14 cellular contexts compared by ENCODE assay signal in genomic region chr6:105780146-105780860, GRCh38.
DNase-seq lines count a peak whose midpoint lies in the region; ATAC-seq and TF ChIP-seq lines count a peak whose summit lies in the region.
"Had no signal": no experiment of that assay in that cellular context is flagged by ENCODE, and none has a peak within 500 bp of the region (broad histone marks: within the 10 kb centered on the region; RNA-seq: fewer than 3 reads in every experiment).

No MANE protein-coding gene starts in this region.

- H3K4me3 ChIP-seq in PC-3 (ENCODE audit: low read length), result no peak overlapping the region
- no peak overlapping the region for H3K4me3 ChIP-seq in left ventricle myocardium inferior
- H3K4me3 ChIP-seq: lung had no signal

- H3K36me3 ChIP-seq in PC-3 (ENCODE audit: low read depth, low read length) (no peaks in the 10 kb centered on the region), left ventricle myocardium inferior (no peaks in the 10 kb centered on the region)

- no peaks in the 10 kb centered on the region for H3F3A ChIP-seq in PC-3 (ENCODE audit: low read length, unreplicated experiment)

- CTCF ChIA-PET in PC-3 (lab: Charles Lee), result no interaction called here

- no peaks in the 10 kb centered on the region for H3K79me2 ChIP-seq in PC-3 (ENCODE audit: low read length)

- ATAC-seq in GM21381 (IDR thresholded peaks at IDR 0.05; ENCODE audit: unreplicated experiment) (peak; percentile 72), PC-3 (no peak), HG03565 (IDR thresholded peaks at IDR 0.05; ENCODE audit: unreplicated experiment) (no peak)
- ATAC-seq: stimulated activated naive CD8-positive, alpha-beta T cell treated with anti-CD3 and anti-CD28 coated beads, Interleukin-15, amount 100 ng/mL, for 72 hours had no signal

- TF ChIP-seq CTCF in PC-3 (conservative IDR thresholded peaks at IDR 0.05; ENCODE audit: low read depth, low read length), result no peak
- no peak for TF ChIP-seq CTCF in left ventricle myocardium inferior (IDR thresholded peaks at IDR 0.05; ENCODE audit: borderline replicate concordance)

- intact Hi-C loops in PC-3 (cut with micrococcal nuclease), result no loop called here
- intact Hi-C loops in left ventricle myocardium inferior (cut with micrococcal nuclease), result no loop called here

- no TSS peak for BruUV-seq in PC-3 (replicated peaks; lab: Mats Ljungman, UMichigan)

- no peak overlapping the region for H3K9ac ChIP-seq in PC-3 (ENCODE audit: low read length)

- peaks cover 8% of the 10 kb centered on the region; the same call in 1 of the 2 replicates for H3K4me1 ChIP-seq in PC-3 (ENCODE audit: insufficient read depth, low read length)
- no peaks in the 10 kb centered on the region for H3K4me1 ChIP-seq in left ventricle myocardium inferior

- H3K4me2 ChIP-seq in PC-3 (ENCODE audit: low read length), result no peak overlapping the region

- H4K20me1 ChIP-seq in PC-3 (ENCODE audit: low read length), result no peaks in the 10 kb centered on the region

- no peaks in the 10 kb centered on the region for H3K9me3 ChIP-seq in PC-3 (ENCODE audit: low read length)
- H3K9me3 ChIP-seq in left ventricle myocardium inferior (replicated peaks), result peaks cover 12% of the 10 kb centered on the region

- POLR2A ChIA-PET in PC-3 (lab: Charles Lee; ENCODE audit: unreplicated experiment), result no interaction called here

- no peaks in the 10 kb centered on the region for H3K9me2 ChIP-seq in PC-3 (replicated peaks; ENCODE audit: low read length)

- H3K27me3 ChIP-seq in PC-3 (ENCODE audit: low read length), result no peaks in the 10 kb centered on the region
- H3K27me3 ChIP-seq in left ventricle myocardium inferior (ENCODE audit: low read depth), result no peaks in the 10 kb centered on the region

- H3K27ac ChIP-seq in PC-3 (ENCODE audit: low read length) (0 out of 2 replicates have a peak overlapping the region, but pooled peaks have one; percentile 5), left ventricle myocardium inferior (replicated peaks) (no peak overlapping the region)

- no peak overlapping the region for H2AFZ ChIP-seq in PC-3 (ENCODE audit: low read length)

- peak; percentile 33 for DNase-seq in AG08396 (ENCODE audit: low spot score)
- peak; percentile 39 for DNase-seq in PC-3
- peak; percentile 18 for DNase-seq in iris pigment epithelial cell (ENCODE audit: low read depth)
- DNase-seq in activated gamma-delta T cell (lab: John Stamatoyannopoulos, UW), result no peak
- no peak for DNase-seq in anterior cingulate cortex (lab: John Stamatoyannopoulos, UW)
- no peak for DNase-seq in left ventricle myocardium inferior
- DNase-seq: NCI-H1048; NCI-H774; posterior cingulate gyrus; stimulated activated CD4-positive, alpha-beta T cell treated with anti-CD3 and anti-CD28 coated beads, Interleukin-4, amount 100 ng/mL, for 1 hour; stimulated activated naive CD8-positive, alpha-beta T cell treated with anti-CD3 and anti-CD28 coated beads, Interleukin-15, amount 100 ng/mL, for 72 hours had no signal

Comparison
In these comparisons a context has a peak if more than half of its experiments do, and no peak if none do; other contexts are left out.
1. DNase-seq: peak in AG08396 (single experiment), PC-3 (single experiment) and iris pigment epithelial cell (single experiment); none in activated gamma-delta T cell (single experiment), anterior cingulate cortex (0 of 58) and left ventricle myocardium inferior (single experiment).